In the genomic region with DNA sequence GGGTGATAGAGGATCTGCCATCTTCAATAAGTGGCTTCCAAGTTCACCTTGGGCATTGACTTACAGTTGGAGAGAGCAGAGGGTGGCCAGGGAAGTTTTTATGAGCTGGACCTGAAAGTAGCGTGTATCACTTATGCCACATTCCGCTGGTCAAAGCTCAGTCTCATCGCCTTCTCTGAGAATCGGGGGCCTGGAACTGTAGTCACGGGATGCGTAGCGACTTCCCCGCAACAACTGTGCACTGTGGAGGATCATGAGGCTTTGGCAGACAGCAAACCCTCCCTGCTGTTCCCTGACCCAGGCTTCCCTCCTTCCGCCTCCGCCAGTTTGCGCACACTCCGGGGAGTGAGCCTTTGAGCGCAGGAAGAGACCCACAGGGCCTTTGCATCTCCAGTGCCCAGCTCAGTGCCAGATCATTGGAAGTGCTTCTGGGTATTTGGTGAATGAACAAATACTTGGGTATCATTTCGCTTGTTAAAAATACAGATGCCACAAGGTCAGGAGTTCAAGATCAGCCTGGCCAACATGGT, we compare ENCODE assay signal across 17 cellular contexts.
DNase-seq lines count a peak whose midpoint lies in the region; ATAC-seq and TF ChIP-seq lines count a peak whose summit lies in the region.
"Had no signal": no experiment of that assay in that cellular context is flagged by ENCODE, and none has a peak within 500 bp of the region (broad histone marks: within the 10 kb centered on the region; RNA-seq: fewer than 3 reads in every experiment).

No MANE protein-coding gene starts in this region.

- no peak overlapping the region for H3K27ac ChIP-seq in stomach
- H3K27ac ChIP-seq in CD8-positive, alpha-beta memory T cell (ENCODE audit: low read depth, low read length), result no peak overlapping the region
- H3K27ac ChIP-seq: 22Rv1, A549, C4-2B had no signal

- peaks cover 0 to 9% (median 7%) of the 10 kb centered on the region in 4 donors for H3K4me1 ChIP-seq in stomach
- peaks cover 4% of the 10 kb centered on the region for H3K4me1 ChIP-seq in CD8-positive, alpha-beta memory T cell (ENCODE audit: insufficient read depth, low read length)
- H3K4me1 ChIP-seq: A549 had no signal

- no peak overlapping the region for H3K4me3 ChIP-seq in stomach
- no peak overlapping the region for H3K4me3 ChIP-seq in CD8-positive, alpha-beta memory T cell (ENCODE audit: low read length)
- H3K4me3 ChIP-seq: A549 had no signal

- H3K27me3 ChIP-seq in stomach, result peaks cover 0 to 27% (median 0%) of the 10 kb centered on the region in 3 donors
- no peaks in the 10 kb centered on the region for H3K27me3 ChIP-seq in CD8-positive, alpha-beta memory T cell (ENCODE audit: insufficient read depth, low read length, poor library complexity, severe bottlenecking)

- TF ChIP-seq CTCF in stomach (IDR thresholded peaks at IDR 0.05), result no peak

- intact Hi-C loops in posterior vena cava (cut with DNase I), result loop anchor here in 1 of 2 donors (10.0 kb wide), 1 partner anchor 392 kb away; no protein-coding TSS in a partner anchor
- intact Hi-C loops in stomach (cut with DNase I; ENCODE audit: low total_unique reads), result loop anchor here (10.0 kb wide), 1 partner anchor 372 kb away; a partner anchor contains a TSS

- no peak overlapping the region for H3K4me3 Mint-ChIP-seq in activated T-cell treated with anti-CD3 and anti-CD28 coated beads, Interleukin-2, amount 50 U/mL, for 24 hours
- no peak overlapping the region for H3K4me3 Mint-ChIP-seq in activated T-cell treated with anti-CD3 and anti-CD28 coated beads, Interleukin-2, amount 50 U/mL, for 4 hours
- H3K4me3 Mint-ChIP-seq in CD8-positive, alpha-beta memory T cell, result no peak overlapping the region
- H3K4me3 Mint-ChIP-seq: CD4-positive, alpha-beta T cell; H9 had no signal

- no peak for TF ChIP-seq EP300 in stomach (IDR thresholded peaks at IDR 0.05)

- POLR2A ChIA-PET in CD8-positive, alpha-beta memory T cell (lab: Charles Lee), result no interaction called here

- 85 to 91% (median 87%) methylated on average over 14 of the region's 14 CpGs for WGBS in stomach, 5 donors

- H3K36me3 Mint-ChIP-seq in activated T-cell treated with anti-CD3 and anti-CD28 coated beads, Interleukin-2, amount 50 U/mL, for 24 hours (ENCODE audit: low read depth), result no peaks in the 10 kb centered on the region
- H3K36me3 Mint-ChIP-seq in activated T-cell treated with anti-CD3 and anti-CD28 coated beads, Interleukin-2, amount 50 U/mL, for 4 hours (ENCODE audit: insufficient read depth), result no peaks in the 10 kb centered on the region
- H3K36me3 Mint-ChIP-seq in CD8-positive, alpha-beta memory T cell, result peaks cover 0 to 1% (median 0%) of the 10 kb centered on the region in 3 donors

- H3K27ac Mint-ChIP-seq in activated T-cell treated with anti-CD3 and anti-CD28 coated beads, Interleukin-2, amount 50 U/mL, for 24 hours, result no peak overlapping the region
- no peak overlapping the region for H3K27ac Mint-ChIP-seq in CD8-positive, alpha-beta memory T cell
- H3K27ac Mint-ChIP-seq: CD4-positive, alpha-beta T cell; H9 had no signal

- no peaks in the 10 kb centered on the region for H3K4me1 Mint-ChIP-seq in activated T-cell treated with anti-CD3 and anti-CD28 coated beads, Interleukin-2, amount 50 U/mL, for 24 hours (ENCODE audit: low read depth)
- no peaks in the 10 kb centered on the region for H3K4me1 Mint-ChIP-seq in activated T-cell treated with anti-CD3 and anti-CD28 coated beads, Interleukin-2, amount 50 U/mL, for 4 hours (ENCODE audit: low read depth)
- peaks cover 4 to 13% (median 6%) of the 10 kb centered on the region in 3 donors for H3K4me1 Mint-ChIP-seq in CD8-positive, alpha-beta memory T cell

- CTCF ChIA-PET in CD8-positive, alpha-beta memory T cell (lab: Charles Lee), result no interaction called here

- no peaks in the 10 kb centered on the region for H3K9me3 Mint-ChIP-seq in activated T-cell treated with anti-CD3 and anti-CD28 coated beads, Interleukin-2, amount 50 U/mL, for 24 hours
- H3K9me3 Mint-ChIP-seq in activated T-cell treated with anti-CD3 and anti-CD28 coated beads, Interleukin-2, amount 50 U/mL, for 4 hours, result no peaks in the 10 kb centered on the region
- no peaks in the 10 kb centered on the region for H3K9me3 Mint-ChIP-seq in CD8-positive, alpha-beta memory T cell
- H3K9me3 Mint-ChIP-seq: CD4-positive, alpha-beta T cell; H9 had no signal

- ATAC-seq in activated T-cell treated with anti-CD3 and anti-CD28 coated beads, Interleukin-2, amount 50 U/mL, for 4 hours, result no peak
- ATAC-seq: A549, HepG2 had no signal

- no peaks in the 10 kb centered on the region for H3K9me3 ChIP-seq in stomach
- no peaks in the 10 kb centered on the region for H3K9me3 ChIP-seq in CD8-positive, alpha-beta memory T cell (ENCODE audit: low read length)
- H3K9me3 ChIP-seq: A549 had no signal

- peak; percentile 17 for DNase-seq in activated T-cell treated with anti-CD3 and anti-CD28 coated beads, Interleukin-2, amount 50 U/mL, for 24 hours
- no peak for DNase-seq in activated T-cell treated with anti-CD3 and anti-CD28 coated beads, Interleukin-2, amount 50 U/mL, for 4 hours
- DNase-seq in islet precursor cell (peak; percentile 31), posterior vena cava (ENCODE audit: low spot score) (peak; percentile 50), stomach (peak; percentile 2), NCI-H1436 (lab: John Stamatoyannopoulos, UW) (no peak)
- no peak for DNase-seq in stimulated activated CD4-positive, alpha-beta T cell treated with anti-CD3 and anti-CD28 coated beads, Interleukin-2, amount 100 ng/mL, for 24 hours
- no peak for DNase-seq in CD8-positive, alpha-beta memory T cell
- DNase-seq: AML-193; CD4-positive, alpha-beta T cell; DMS79 treated with DMSO at 0.1 percent for 48 hours; GF-D8; H9 had no signal

- TF ChIP-seq POLR2A in stomach (IDR thresholded peaks at IDR 0.05), result no peak

- no peaks in the 10 kb centered on the region for H3K27me3 Mint-ChIP-seq in activated T-cell treated with anti-CD3 and anti-CD28 coated beads, Interleukin-2, amount 50 U/mL, for 24 hours
- no peaks in the 10 kb centered on the region for H3K27me3 Mint-ChIP-seq in activated T-cell treated with anti-CD3 and anti-CD28 coated beads, Interleukin-2, amount 50 U/mL, for 4 hours (ENCODE audit: low read depth)
- peaks cover 5 to 18% of the 10 kb centered on the region in 2 donors for H3K27me3 Mint-ChIP-seq in CD8-positive, alpha-beta memory T cell
- H3K27me3 Mint-ChIP-seq: CD4-positive, alpha-beta T cell had no signal

- no peaks in the 10 kb centered on the region for H3K36me3 ChIP-seq in stomach
- no peaks in the 10 kb centered on the region for H3K36me3 ChIP-seq in CD8-positive, alpha-beta memory T cell (ENCODE audit: insufficient read depth, low read length)

Comparison
In these comparisons a context has a peak if more than half of its experiments do, and no peak if none do; other contexts are left out.
1. DNase-seq: peak in activated T-cell treated with anti-CD3 and anti-CD28 coated beads, Interleukin-2, amount 50 U/mL, for 24 hours (single experiment), islet precursor cell (single experiment), posterior vena cava (single experiment) and stomach (single experiment); none in activated T-cell treated with anti-CD3 and anti-CD28 coated beads, Interleukin-2, amount 50 U/mL, for 4 hours (single experiment), stimulated activated CD4-positive, alpha-beta T cell treated with anti-CD3 and anti-CD28 coated beads, Interleukin-2, amount 100 ng/mL, for 24 hours (0 of 2), CD8-positive, alpha-beta memory T cell (0 of 5) and NCI-H1436 (single experiment).